In the genomic region with DNA sequence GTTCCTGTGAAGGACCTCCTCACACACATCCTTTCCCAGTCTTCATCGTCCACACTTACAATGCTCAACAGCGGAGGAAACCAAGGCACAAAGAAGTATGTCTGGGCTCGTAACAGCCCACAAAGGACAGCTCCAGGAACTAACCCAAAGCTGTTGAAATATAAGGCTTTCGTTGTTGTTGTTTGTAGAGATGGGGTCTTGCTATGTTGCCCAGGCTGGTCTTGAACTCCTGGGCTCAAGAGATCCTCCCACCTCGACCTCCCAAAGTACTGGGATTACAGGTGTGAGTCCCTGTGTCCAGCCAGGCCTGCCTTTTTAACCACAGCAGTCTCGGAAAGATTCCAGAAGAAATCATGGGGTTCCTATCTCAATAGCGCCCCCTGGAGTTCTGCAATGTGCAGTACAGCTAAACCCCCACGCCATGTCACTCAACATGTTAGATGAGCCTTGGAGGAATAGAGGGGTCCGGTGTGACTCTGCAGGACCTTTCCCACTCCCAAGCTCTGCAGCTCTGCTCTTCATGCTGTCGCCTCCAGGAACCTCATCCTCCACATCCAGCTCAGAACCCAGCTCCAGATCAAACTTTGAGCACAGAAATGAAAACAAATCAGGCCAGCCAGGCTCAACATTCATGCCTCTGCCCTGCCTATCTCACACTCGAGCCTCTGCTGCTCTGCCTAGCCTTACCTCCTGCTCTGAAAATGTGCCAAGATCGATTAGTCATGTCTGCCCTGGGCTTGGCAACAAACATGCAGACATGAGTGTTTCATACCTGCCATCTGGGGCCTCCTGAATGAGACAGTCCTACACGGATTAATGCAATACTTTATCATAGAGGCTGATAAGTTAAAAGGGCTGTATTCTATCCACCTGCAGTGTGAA, we compare ENCODE assay signal across 1 cellular context.
TF ChIP-seq lines count a peak whose summit lies in the region.

No MANE protein-coding gene starts in this region.

TF ChIP-seq in HCT116, 20 proteins besides CTCF, POLR2A, EP300 and RAD21 (continued from another document):
- TF ChIP-seq, protein P1, sequence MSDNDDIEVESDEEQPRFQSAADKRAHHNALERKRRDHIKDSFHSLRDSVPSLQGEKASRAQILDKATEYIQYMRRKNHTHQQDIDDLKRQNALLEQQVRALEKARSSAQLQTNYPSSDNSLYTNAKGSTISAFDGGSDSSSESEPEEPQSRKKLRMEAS (IDR thresholded peaks at IDR 0.05) = peak; percentile 32; the same call in 1 of the 2 replicates
